15 cellular contexts compared by ENCODE assay signal in the genomic region with DNA sequence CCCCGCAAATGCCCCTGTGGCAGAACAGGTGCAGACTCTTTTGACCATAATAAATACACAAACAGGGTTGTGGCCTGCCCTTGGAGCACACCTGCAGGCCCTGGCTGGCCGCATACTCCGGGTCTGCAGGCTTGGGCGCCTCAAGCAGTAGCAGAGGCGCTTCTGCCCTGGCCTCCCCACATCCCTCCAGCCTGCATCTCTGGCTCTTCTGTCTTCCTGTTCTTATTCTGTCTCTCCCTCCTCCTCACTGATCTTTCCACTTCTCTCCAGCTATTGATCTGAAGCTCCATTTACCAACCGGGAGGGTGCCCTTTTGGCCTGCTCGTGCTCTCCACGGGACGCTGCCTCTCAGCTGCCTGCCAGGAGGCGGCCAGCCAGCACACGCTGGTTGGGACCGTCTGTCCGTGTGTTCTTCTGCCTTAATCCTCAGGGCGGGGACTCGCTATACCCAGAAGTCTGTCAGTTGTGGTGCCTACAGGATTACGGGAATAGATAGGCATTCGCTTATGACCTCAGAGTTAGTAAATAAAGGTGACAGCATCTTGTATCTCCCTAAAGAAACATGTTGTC. TPM values are rescaled to one million over a fixed set of nuclear protein-coding genes. Genes with fewer than 3 reads are reported as not detected.
DNase-seq lines count a peak whose midpoint lies in the region; ATAC-seq and TF ChIP-seq lines count a peak whose summit lies in the region.
"Had no signal": no experiment of that assay in that cellular context is flagged by ENCODE, and none has a peak within 500 bp of the region (broad histone marks: within the 10 kb centered on the region; RNA-seq: fewer than 3 reads in every experiment).

No MANE protein-coding gene starts in this region.

- no peaks in the 10 kb centered on the region for H3K27me3 ChIP-seq in right lobe of liver

- peak; percentile 64 for DNase-seq in NAMALWA (ENCODE audit: low spot score)
- DNase-seq in chondrocyte (ENCODE audit: low spot score), result peak; percentile 56
- DNase-seq in right lobe of liver, result peak; percentile 80 to 89 (median 86)
- no peak for DNase-seq in NCI-H2227 treated with DMSO at 0.1 percent for 48 hours (lab: John Stamatoyannopoulos, UW)
- no peak for DNase-seq in Ammon's horn (ENCODE audit: low spot score)
- no peak for DNase-seq in NOMO-1 treated with DMSO at 0.1 percent for 48 hours (lab: John Stamatoyannopoulos, UW; ENCODE audit: unreplicated experiment)
- DNase-seq: activated CD8-positive, alpha-beta T cell treated with anti-CD3 and anti-CD28 coated beads for 36 hours; activated effector memory CD4-positive, alpha-beta T cell treated with anti-CD3 and anti-CD28 coated beads, Interleukin-2, amount 50 U/mL, for 16 hours; nucleus accumbens had no signal

- no peak overlapping the region for H3K27ac Mint-ChIP-seq in chondrocyte (ENCODE audit: unreplicated experiment)
- H3K27ac Mint-ChIP-seq: activated CD8-positive, alpha-beta T cell treated with anti-CD3 and anti-CD28 coated beads for 36 hours; memory B cell had no signal

- no peak overlapping the region for H3K4me3 Mint-ChIP-seq in chondrocyte (ENCODE audit: unreplicated experiment)
- H3K4me3 Mint-ChIP-seq: activated CD8-positive, alpha-beta T cell treated with anti-CD3 and anti-CD28 coated beads for 36 hours; memory B cell had no signal

- peaks cover 0 to 37% (median 14%) of the 10 kb centered on the region in 4 donors for H3K36me3 ChIP-seq in right lobe of liver

- no peak for TF ChIP-seq POLR2A in right lobe of liver (IDR thresholded peaks at IDR 0.05)

- H3K4me1 Mint-ChIP-seq in chondrocyte (ENCODE audit: low read depth), result no peaks in the 10 kb centered on the region

- peaks cover 7% of the 10 kb centered on the region for H3K27me3 Mint-ChIP-seq in chondrocyte (ENCODE audit: low read depth)
- H3K27me3 Mint-ChIP-seq: memory B cell had no signal

- intact Hi-C loops in right lobe of liver (cut with DNase I), result no loop called here

- peak; percentile 56 to 76 (median 62) for ATAC-seq in right lobe of liver
- ATAC-seq in GM18867 (IDR thresholded peaks at IDR 0.05; ENCODE audit: unreplicated experiment), result no peak
- ATAC-seq: activated CD8-positive, alpha-beta T cell treated with anti-CD3 and anti-CD28 coated beads for 36 hours had no signal

- WGBS in right lobe of liver (ENCODE audit: insufficient coverage, low coverage, low lambda C conversion rate, missing lambda C conversion rate), result 23% methylated on average over 14 of the region's 17 CpGs

- peak overlapping the region; percentile 6; the same call in 1 of the 2 replicates for H3K27ac ChIP-seq in C4-2B
- H3K27ac ChIP-seq in right lobe of liver, result peak overlapping the region in 2 of 3 donors; percentile 83 to 90
- H3K27ac ChIP-seq: skin epidermis had no signal

- peak overlapping the region in 2 of 3 donors; percentile 22 for H3K4me3 ChIP-seq in right lobe of liver
- H3K4me3 ChIP-seq: skin epidermis had no signal

- H3K9me3 Mint-ChIP-seq in chondrocyte (ENCODE audit: low read depth), result no peaks in the 10 kb centered on the region
- H3K9me3 Mint-ChIP-seq: activated CD8-positive, alpha-beta T cell treated with anti-CD3 and anti-CD28 coated beads for 36 hours; memory B cell had no signal

- TF ChIP-seq CTCF in C4-2B (conservative IDR thresholded peaks at IDR 0.05) (no peak), chondrocyte (IDR thresholded peaks at IDR 0.05) (no peak), right lobe of liver (IDR thresholded peaks at IDR 0.05) (peak in 1 of 4 donors; percentile 16)

- H3K4me1 ChIP-seq in right lobe of liver, result peaks cover 0 to 82% (median 31%) of the 10 kb centered on the region in 4 donors

- no peaks in the 10 kb centered on the region for H3K36me3 Mint-ChIP-seq in chondrocyte (ENCODE audit: low read depth)
- H3K36me3 Mint-ChIP-seq: memory B cell had no signal

- no peaks in the 10 kb centered on the region for H3K9me3 ChIP-seq in right lobe of liver

RNA-seq across cellular contexts. Expression of gene UPB1, which starts 5.2 kb away (rescaled TPM):
- total RNA-seq in chondrocyte (0.15 to 0.31 TPM (median 0.18 TPM) in 3 replicates), right lobe of liver (100 to 1,000 TPM in 3 of 6 experiments, 10 to 100 TPM in 3; 50.6 to 169 (median 100) TPM)
- total RNA-seq: dermis microvascular lymphatic vessel endothelial cell, fibroblast of lung had no signal

RNA-seq across cellular contexts. Expression of gene GUCD1, which starts 54.6 kb away (rescaled TPM):
- total RNA-seq in chondrocyte (77.3 to 84.7 TPM (median 77.9 TPM) in 3 replicates), right lobe of liver (100 to 1,000 TPM in 5 of 6 experiments, 10 to 100 TPM in 1; 94.0 to 281 (median 213) TPM)

RNA-seq across cellular contexts. Expression of gene SNRPD3, which starts 55.5 kb away (rescaled TPM):
- total RNA-seq in chondrocyte (59.3 to 84.8 TPM (median 63.9 TPM) in 3 replicates), right lobe of liver (100 to 1,000 TPM in 2 of 6 experiments, 10 to 100 TPM in 4; 43.3 to 180 (median 53.4) TPM)

Comparison
In these comparisons a context has a peak if more than half of its experiments do, and no peak if none do; other contexts are left out.
1. DNase-seq: peak in NAMALWA (single experiment), chondrocyte (single experiment) and right lobe of liver (3 of 3); none in NCI-H2227 treated with DMSO at 0.1 percent for 48 hours (single experiment), Ammon's horn (single experiment) and NOMO-1 treated with DMSO at 0.1 percent for 48 hours (single experiment).
2. RNA of gene UPB1, which starts 5.2 kb away (total RNA-seq): 50.6 to 169 TPM in right lobe of liver; 0.15 to 0.31 TPM in chondrocyte; every median in the first group is over 10 times any median in the second.